ENCODE assay signal across 24 cellular contexts in the genomic region with DNA sequence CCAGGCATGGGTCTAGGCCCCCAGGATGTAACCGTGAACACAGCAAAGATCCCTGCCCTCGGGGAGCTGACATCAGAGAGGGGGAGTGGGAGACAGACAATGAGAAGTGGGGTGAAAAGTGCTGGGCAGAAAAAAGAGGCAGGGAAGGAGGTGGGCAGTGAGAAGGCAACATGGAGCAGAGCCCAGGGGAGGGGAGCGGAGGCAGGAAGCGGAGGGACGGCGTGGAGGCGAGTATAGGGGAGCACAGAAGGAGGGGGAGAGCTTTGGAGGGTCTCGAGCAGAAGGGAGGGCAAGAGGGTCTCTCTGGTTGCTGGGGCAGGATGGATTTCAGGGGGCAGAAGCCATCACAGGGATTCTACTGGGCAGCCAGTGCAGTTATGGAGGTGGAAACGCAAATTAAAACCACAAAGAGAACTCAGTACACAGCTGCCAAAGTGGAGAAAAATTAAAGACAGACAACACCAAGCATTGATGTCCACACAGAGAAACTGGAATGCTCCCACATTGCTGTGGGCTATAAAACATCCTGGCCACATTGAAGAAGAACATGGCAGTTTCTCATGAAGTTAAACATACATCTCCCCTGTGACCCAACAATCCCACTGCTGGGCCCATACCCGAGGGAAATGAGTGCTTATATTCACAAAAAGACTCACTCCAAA. TPM values are rescaled to one million over a fixed set of nuclear protein-coding genes. Genes with fewer than 3 reads are reported as not detected.
"Had no signal": no experiment of that assay in that cellular context is flagged by ENCODE, and none has a peak within 500 bp of the region (broad histone marks: within the 10 kb centered on the region; RNA-seq: fewer than 3 reads in every experiment).

No MANE protein-coding gene starts in this region.

- H3K4me2 ChIP-seq: KMS-11, PC-9 had no signal

- ATAC-seq: activated CD8-positive, alpha-beta memory T cell treated with anti-CD3 and anti-CD28 coated beads, Interleukin-2, amount 10 ng/mL, durations not matched to agents 7 days and 5 days; T-helper 17 cell; WTC11 had no signal

- H2AFZ ChIP-seq: PC-9 had no signal

- H3K27me3 ChIP-seq: MG63 had no signal

- H3K27ac ChIP-seq: KMS-11, PC-9 had no signal

- H3K36me3 ChIP-seq: MG63 had no signal

- H3K9me3 ChIP-seq: MG63 had no signal

- H3K4me3 ChIP-seq: MG63, PC-9 had no signal

- DNase-seq: activated CD4-positive, alpha-beta T cell treated with anti-CD3 and anti-CD28 coated beads for 48 hours; activated CD4-positive, alpha-beta T cell treated with anti-CD3 and anti-CD28 coated beads, Interleukin-2, amount 50 U/mL, for 4 hours; activated CD4-positive, CD25-positive, alpha-beta regulatory T cell treated with anti-CD3 and anti-CD28 coated beads, Interleukin-2, amount 50 U/mL, for 72 hours; activated CD8-positive, alpha-beta memory T cell treated with anti-CD3 and anti-CD28 coated beads, Interleukin-2, amount 10 ng/mL, durations not matched to agents 7 days and 5 days; activated effector memory CD4-positive, alpha-beta T cell treated with Interleukin-2 at 50 U/mL for 16 hours; activated naive CD4-positive, alpha-beta T cell; activated T-cell treated with anti-CD3 and anti-CD28 coated beads, Interleukin-2, amount 50 U/mL, for 24 hours; aorta; central memory CD4-positive, alpha-beta T cell; MG63; MV-4-11; NCI-H1092 treated with DMSO at 0.1 percent for 48 hours; NCI-H1417 treated with DMSO at 0.1 percent for 48 hours; NCI-H1694; NCI-H2029 treated with DMSO at 0.1 percent for 48 hours; NCI-H524; PC-9; SIG-M5; T-helper 17 cell; T-helper 9 cell had no signal

- H3K9ac ChIP-seq: KMS-11 had no signal

RNA-seq across cellular contexts. Expression of a gene that starts 21.1 kb away (rescaled TPM):
- total RNA-seq: bronchial epithelial cell had no signal

RNA-seq across cellular contexts. Expression of a gene that starts 48.8 kb away (rescaled TPM):
- total RNA-seq: activated CD8-positive, alpha-beta memory T cell treated with anti-CD3 and anti-CD28 coated beads, Interleukin-2, amount 10 ng/mL, durations not matched to agents 7 days and 5 days; activated T-helper 1 cell treated with anti-CD3 and anti-CD28 coated beads, Interleukin-12 subunit alpha, Interleukin-12 subunit beta, Interleukin-2, Interleukin-4 antibody, amounts not matched to agents 30 ng/mL and 10 ng/mL and 1 ng/mL, durations not matched to agents 14 hours and 24 hours and 36 hours; aorta; T-helper 17 cell had no signal
